14 cellular contexts compared by ENCODE assay signal in the genomic region with DNA sequence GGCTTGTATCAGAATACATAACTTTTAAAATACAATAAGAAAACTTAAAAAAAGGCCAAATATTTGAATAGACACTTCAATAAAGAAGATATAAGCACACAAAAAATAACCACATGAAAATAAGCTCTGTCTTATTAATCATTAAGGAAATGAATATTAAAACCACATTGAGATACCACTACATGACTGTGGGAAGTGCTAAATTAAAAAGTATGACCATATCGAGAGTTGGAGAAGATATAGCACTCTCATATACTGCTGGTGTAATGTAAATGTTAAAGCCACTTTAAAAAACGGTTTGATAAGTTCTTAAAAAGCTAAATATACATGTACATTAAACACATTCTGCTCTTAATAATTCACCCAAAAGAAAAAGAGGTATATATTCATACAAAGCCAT.
A peak's percentile ranks its signal among the peaks of the same experiment; 100 is the strongest.
DNase-seq lines count a peak whose midpoint lies in the region; ATAC-seq, FAIRE-seq and TF ChIP-seq lines count a peak whose summit lies in the region.
"Had no signal": no experiment of that assay in that cellular context is flagged by ENCODE, and none has a peak within 500 bp of the region (broad histone marks: within the 10 kb centered on the region; RNA-seq: fewer than 3 reads in every experiment).

No MANE protein-coding gene starts in this region.

- no peak for DNase-seq in astrocyte (ENCODE audit: low read depth)
- no peak for DNase-seq in stimulated activated effector memory CD8-positive, alpha-beta T cell treated with anti-CD3 and anti-CD28 coated beads, Interleukin-12 subunit alpha, Interleukin-12 subunit beta, amount 100 ng/mL, for 72 hours (ENCODE audit: low spot score in 2 of 2)
- no peak for DNase-seq in kidney
- DNase-seq in superior temporal gyrus (ENCODE audit: extremely low spot score): no peak
- DNase-seq in Ammon's horn (ENCODE audit: low spot score): no peak
- DNase-seq: 8988T; Caco-2; CD8-positive, alpha-beta memory T cell; H7 had no signal

- no peaks in the 10 kb centered on the region for H3K27me3 Mint-ChIP-seq in astrocyte (ENCODE audit: low read depth, unreplicated experiment)
- H3K27me3 Mint-ChIP-seq: CD8-positive, alpha-beta memory T cell had no signal

- H3K4me1 Mint-ChIP-seq in astrocyte (ENCODE audit: low read depth, unreplicated experiment): peaks cover 12% of the 10 kb centered on the region
- H3K4me1 Mint-ChIP-seq in stimulated activated effector memory CD8-positive, alpha-beta T cell treated with anti-CD3 and anti-CD28 coated beads, Interleukin-12 subunit alpha, Interleukin-12 subunit beta, amount 100 ng/mL, for 72 hours: peaks cover 11% of the 10 kb centered on the region

- no peaks in the 10 kb centered on the region for H3K79me2 ChIP-seq in OCI-LY1 (ENCODE audit: insufficient read depth, low read length)
- no peaks in the 10 kb centered on the region for H3K79me2 ChIP-seq in astrocyte (ENCODE audit: insufficient read depth, low read length)

- no peak overlapping the region for H3K27ac Mint-ChIP-seq in astrocyte (ENCODE audit: unreplicated experiment)
- H3K27ac Mint-ChIP-seq in stimulated activated effector memory CD8-positive, alpha-beta T cell treated with anti-CD3 and anti-CD28 coated beads, Interleukin-12 subunit alpha, Interleukin-12 subunit beta, amount 100 ng/mL, for 72 hours: no peak overlapping the region
- H3K27ac Mint-ChIP-seq: GM23338 had no signal

- H3F3A ChIP-seq in OCI-LY1 (ENCODE audit: insufficient read depth, low read length): no peaks in the 10 kb centered on the region

- intact Hi-C loops in kidney (cut with DNase I): no loop called here

- peak overlapping the region; percentile 22; the same call in 1 of the 2 replicates for H2AFZ ChIP-seq in OCI-LY1 (ENCODE audit: low read length)
- H2AFZ ChIP-seq in astrocyte (ENCODE audit: low read depth, low read length): no peak overlapping the region
- H2AFZ ChIP-seq: GM23338 had no signal

- no peaks in the 10 kb centered on the region for H3K27me3 ChIP-seq in OCI-LY1 (ENCODE audit: insufficient read depth, low read length)
- no peaks in the 10 kb centered on the region for H3K27me3 ChIP-seq in astrocyte (ENCODE audit: insufficient read depth, low read length)

- H3K27ac ChIP-seq in OCI-LY1 (ENCODE audit: low read depth, low read length, poor library complexity, severe bottlenecking) (peak overlapping the region; percentile 87), astrocyte (ENCODE audit: low read depth, low read length) (no peak overlapping the region), kidney (ENCODE audit: low read depth in 2 of 2, low read length in 2 of 2) (no peak overlapping the region)
- H3K27ac ChIP-seq: HL-60 had no signal

- H3K9me3 ChIP-seq in OCI-LY1 (ENCODE audit: low read length) (no peaks in the 10 kb centered on the region), astrocyte (ENCODE audit: insufficient read depth, low read depth, low read length) (no peaks in the 10 kb centered on the region), kidney (ENCODE audit: control insufficient read depth in 1 of 2, low read length in 2 of 2) (no peaks in the 10 kb centered on the region)
- H3K9me3 ChIP-seq: Caco-2 had no signal

- H3K36me3 Mint-ChIP-seq in astrocyte (ENCODE audit: low read depth, unreplicated experiment): no peaks in the 10 kb centered on the region
- H3K36me3 Mint-ChIP-seq in stimulated activated effector memory CD8-positive, alpha-beta T cell treated with anti-CD3 and anti-CD28 coated beads, Interleukin-12 subunit alpha, Interleukin-12 subunit beta, amount 100 ng/mL, for 72 hours: no peaks in the 10 kb centered on the region
- H3K36me3 Mint-ChIP-seq: CD8-positive, alpha-beta memory T cell had no signal

- H3K4me3 ChIP-seq in OCI-LY1 (ENCODE audit: low read depth, low read length, poor library complexity, severe bottlenecking) (no peak overlapping the region), astrocyte (ENCODE audit: insufficient read depth, low read depth, low read length) (no peak overlapping the region), kidney (ENCODE audit: low read length in 2 of 2) (no peak overlapping the region)
- H3K4me3 ChIP-seq: GM12878, GM23338 had no signal

- H4K20me1 ChIP-seq in OCI-LY1 (ENCODE audit: insufficient read depth, low read length) (no peaks in the 10 kb centered on the region), astrocyte (ENCODE audit: insufficient read depth, low read length) (no peaks in the 10 kb centered on the region)

- no peak overlapping the region for H3K4me3 Mint-ChIP-seq in astrocyte (ENCODE audit: unreplicated experiment)
- no peak overlapping the region for H3K4me3 Mint-ChIP-seq in stimulated activated effector memory CD8-positive, alpha-beta T cell treated with anti-CD3 and anti-CD28 coated beads, Interleukin-12 subunit alpha, Interleukin-12 subunit beta, amount 100 ng/mL, for 72 hours
- H3K4me3 Mint-ChIP-seq: CD8-positive, alpha-beta memory T cell; GM23338 had no signal

- no peak for TF ChIP-seq CTCF in OCI-LY1 (IDR thresholded peaks at IDR 0.05; ENCODE audit: low read length)
- no peak for TF ChIP-seq CTCF in astrocyte (IDR thresholded peaks at IDR 0.05; ENCODE audit: insufficient read depth, low read depth, low read length)
- no peak for TF ChIP-seq CTCF in kidney (IDR thresholded peaks at IDR 0.05; ENCODE audit: borderline replicate concordance, extremely low read depth, insufficient read depth)

- peaks cover 37% of the 10 kb centered on the region for H3K4me1 ChIP-seq in OCI-LY1 (ENCODE audit: insufficient read depth, low read length, severe bottlenecking)
- no peaks in the 10 kb centered on the region for H3K4me1 ChIP-seq in astrocyte (ENCODE audit: insufficient read depth, low read length)
- H3K4me1 ChIP-seq in kidney (ENCODE audit: control insufficient read depth in 1 of 2, insufficient read depth in 1 of 2, low read depth in 1 of 2, low read length in 2 of 2): no peaks in the 10 kb centered on the region
- H3K4me1 ChIP-seq: Caco-2 had no signal

- no peaks in the 10 kb centered on the region for H3K9me3 Mint-ChIP-seq in astrocyte (ENCODE audit: unreplicated experiment)
- no peaks in the 10 kb centered on the region for H3K9me3 Mint-ChIP-seq in stimulated activated effector memory CD8-positive, alpha-beta T cell treated with anti-CD3 and anti-CD28 coated beads, Interleukin-12 subunit alpha, Interleukin-12 subunit beta, amount 100 ng/mL, for 72 hours
- H3K9me3 Mint-ChIP-seq: GM23338 had no signal

- peak; percentile 52 for ATAC-seq in stimulated activated effector memory CD8-positive, alpha-beta T cell treated with anti-CD3 and anti-CD28 coated beads, Interleukin-12 subunit alpha, Interleukin-12 subunit beta, amount 100 ng/mL, for 72 hours
- ATAC-seq: GM12878, GM23338 had no signal

- H3K9me2 ChIP-seq in OCI-LY1 (ENCODE audit: low read depth, low read length): no peaks in the 10 kb centered on the region

- H3K9ac ChIP-seq in OCI-LY1 (ENCODE audit: low read length) (no peak overlapping the region), astrocyte (ENCODE audit: low read length) (no peak overlapping the region), kidney (ENCODE audit: low read length in 2 of 2) (no peak overlapping the region)

- H3K36me3 ChIP-seq in OCI-LY1 (ENCODE audit: insufficient read depth, low read length) (no peaks in the 10 kb centered on the region), astrocyte (ENCODE audit: insufficient read depth, low read length) (no peaks in the 10 kb centered on the region), kidney (ENCODE audit: control insufficient read depth in 1 of 2, insufficient read depth in 2 of 2, low read length in 2 of 2) (no peaks in the 10 kb centered on the region)

- FAIRE-seq in A204.1 (lab: Jason Lieb, UNC) (peak; percentile 55), astrocyte (lab: Jason Lieb, UNC) (peak; percentile 87), kidney (lab: Jason Lieb, UNC) (no peak)
- FAIRE-seq: GM12878 had no signal

- H3K4me2 ChIP-seq in OCI-LY1 (ENCODE audit: low read length): no peak overlapping the region; the same call in 1 of the 2 replicates
- H3K4me2 ChIP-seq in astrocyte (ENCODE audit: low read length): no peak overlapping the region
- H3K4me2 ChIP-seq: GM23338 had no signal
